Comparison of ENCODE assay signal across 17 cellular contexts in the genomic region with DNA sequence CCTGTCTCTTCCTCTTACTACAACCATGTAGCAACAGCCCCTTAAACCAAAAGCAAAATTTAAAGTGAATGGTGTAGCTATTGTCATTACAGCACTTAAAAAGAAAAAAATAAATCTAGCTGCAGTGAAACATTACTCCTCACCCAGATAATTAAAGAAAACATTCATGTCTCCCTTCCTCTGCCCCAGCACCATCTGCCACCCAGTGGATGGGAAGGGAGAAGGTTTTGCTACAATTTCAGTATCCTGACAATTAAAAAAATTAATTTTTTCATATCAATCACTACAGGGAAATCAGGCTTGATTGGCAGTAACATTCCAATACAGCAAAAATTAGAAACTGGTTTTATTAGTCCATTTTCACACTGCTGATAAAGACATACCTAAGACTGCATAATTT.
DNase-seq lines count a peak whose midpoint lies in the region; ATAC-seq, FAIRE-seq and TF ChIP-seq lines count a peak whose summit lies in the region.
"Had no signal": no experiment of that assay in that cellular context is flagged by ENCODE, and none has a peak within 500 bp of the region (broad histone marks: within the 10 kb centered on the region; RNA-seq: fewer than 3 reads in every experiment).

No MANE protein-coding gene starts in this region.

- no peak overlapping the region for H3K4me2 ChIP-seq in HepG2 (ENCODE audit: low read depth, low read length)

- H3K36me3 ChIP-seq in HepG2 (replicated peaks in 1 of 2; ENCODE audit: control insufficient read depth in 1 of 2, insufficient read depth in 2 of 2, low read length in 2 of 2) = no peaks in the 10 kb centered on the region
- no peaks in the 10 kb centered on the region for H3K36me3 ChIP-seq in right lobe of liver
- H3K36me3 ChIP-seq: left ventricle myocardium inferior had no signal

- DNase-seq in HepG2 (ENCODE audit: low spot score) (peak; percentile 1), right lobe of liver (no peak), NCI-H69 (lab: John Stamatoyannopoulos, UW) (peak; percentile 58), epithelial cell of esophagus (ENCODE audit: low read depth) (no peak), RPMI8226 (no peak), NOMO-1 treated with DMSO at 0.1 percent for 48 hours (lab: John Stamatoyannopoulos, UW; ENCODE audit: unreplicated experiment) (no peak)
- DNase-seq: activated CD4-positive, CD25-positive, alpha-beta regulatory T cell treated with anti-CD3 and anti-CD28 coated beads, Interleukin-2, amount 50 U/mL, for 72 hours; activated naive CD4-positive, alpha-beta T cell treated with anti-CD3 and anti-CD28 coated beads, Interleukin-2, amount 10 ng/mL, durations not matched to agents 7 days and 5 days; body of pancreas; dorsolateral prefrontal cortex; left ventricle myocardium inferior; NCI-H146; NCI-H526; SHP77; stimulated activated naive CD8-positive, alpha-beta T cell treated with anti-CD3 and anti-CD28 coated beads, Interleukin-15, Interleukin-2, amounts not matched to agents 100 U/mL and 50 U/mL, for 24 hours had no signal

- in situ Hi-C loops in HepG2 (cut with HindIII; ENCODE audit: extremely low pct_ligation_motif_present, low pct_unique_long_range_greater_than_20kb) = no loop called here

- no peak overlapping the region for H2AFZ ChIP-seq in HepG2 (ENCODE audit: low read length)

- TF ChIP-seq RAD21 in HepG2 (CRISPR knock-in tag; IDR thresholded peaks at IDR 0.05) = no peak

- TF ChIP-seq CTCF in HepG2 (CRISPR knock-in tag; IDR thresholded peaks at IDR 0.05) (no peak), right lobe of liver (IDR thresholded peaks at IDR 0.05) (no peak), epithelial cell of esophagus (IDR thresholded peaks at IDR 0.05; ENCODE audit: insufficient read depth, low read depth, low read length, missing control alignments) (peak; percentile 31)

- no peak overlapping the region for H3K9ac ChIP-seq in HepG2 (ENCODE audit: insufficient read depth, low read depth, low read length)

- no TSS peak for BruUV-seq in HepG2 (replicated peaks; lab: Mats Ljungman, UMichigan)

- POLR2A ChIA-PET in HepG2 (lab: Yijun Ruan, JAX) = no interaction called here

- FAIRE-seq in HepG2 (lab: Jason Lieb, UNC) = no peak

- H3K27ac ChIP-seq in HepG2 (ENCODE audit: extremely low read length, insufficient read depth, low read length) (no peak overlapping the region), right lobe of liver (no peak overlapping the region)
- H3K27ac ChIP-seq: body of pancreas, dorsolateral prefrontal cortex, left ventricle myocardium inferior had no signal

- no peaks in the 10 kb centered on the region for H3K79me2 ChIP-seq in HepG2 (ENCODE audit: insufficient read depth, low read length)

- CTCF ChIA-PET in HepG2 (lab: Yijun Ruan, JAX; ENCODE audit: low intra/inter-chr PET ratio, low total read pairs) = no interaction called here

- no peaks in the 10 kb centered on the region; a peak in 1 of 5 replicates for H3K27me3 ChIP-seq in HepG2 (ENCODE audit: control insufficient read depth in 1 of 2, insufficient read depth in 2 of 2, low read length in 2 of 2)
- H3K27me3 ChIP-seq in right lobe of liver = no peaks in the 10 kb centered on the region
- H3K27me3 ChIP-seq: body of pancreas had no signal

- H3K4me3 ChIP-seq in HepG2 (replicated peaks in 1 of 3; ENCODE audit: insufficient read depth in 1 of 3, low read depth in 2 of 3, low read length in 3 of 3) (no peak overlapping the region), right lobe of liver (no peak overlapping the region), epithelial cell of esophagus (ENCODE audit: low read length) (no peak overlapping the region)
- H3K4me3 ChIP-seq: body of pancreas, dorsolateral prefrontal cortex, left ventricle myocardium inferior had no signal

- H4K20me1 ChIP-seq in HepG2 (ENCODE audit: insufficient read depth, low read length) = no peaks in the 10 kb centered on the region

- TF ChIP-seq POLR2A in HepG2 (IDR thresholded peaks at IDR 0.05; ENCODE audit: insufficient read depth in 1 of 2, low read depth in 2 of 2, low read length in 2 of 2) (no peak), right lobe of liver (IDR thresholded peaks at IDR 0.05) (no peak)

- H3K4me1 ChIP-seq in HepG2 (ENCODE audit: insufficient read depth, low read length) = no peaks in the 10 kb centered on the region
- no peaks in the 10 kb centered on the region for H3K4me1 ChIP-seq in right lobe of liver
- H3K4me1 ChIP-seq: body of pancreas, left ventricle myocardium inferior had no signal

- ATAC-seq in HepG2 (no peak), right lobe of liver (no peak), GM18498 (IDR thresholded peaks at IDR 0.05; ENCODE audit: unreplicated experiment) (no peak), GM21515 (IDR thresholded peaks at IDR 0.05; ENCODE audit: unreplicated experiment) (no peak)
- ATAC-seq: body of pancreas; stimulated activated naive CD8-positive, alpha-beta T cell treated with anti-CD3 and anti-CD28 coated beads, Interleukin-15, Interleukin-2, amounts not matched to agents 100 U/mL and 50 U/mL, for 24 hours had no signal

- H3K9me3 ChIP-seq in HepG2 (ENCODE audit: low read length) = no peaks in the 10 kb centered on the region
- no peaks in the 10 kb centered on the region for H3K9me3 ChIP-seq in right lobe of liver
- H3K9me3 ChIP-seq: body of pancreas, left ventricle myocardium inferior had no signal

- TF ChIP-seq EP300 in HepG2 (IDR thresholded peaks at IDR 0.05; ENCODE audit: low read depth in 2 of 2, low read length in 2 of 2) (no peak), HepG2 (CRISPR knock-in tag; IDR thresholded peaks at IDR 0.05; ENCODE audit: borderline replicate concordance) (no peak)

- intact Hi-C loops in HepG2 (cut with micrococcal nuclease; ENCODE audit: unreplicated experiment) (loop anchor here (5.0 kb wide), 1 partner anchor 119 kb away; no protein-coding TSS in a partner anchor), right lobe of liver (cut with DNase I) (no loop called here)

TF ChIP-seq in HepG2, 621 proteins besides CTCF, POLR2A, EP300 and RAD21:
- TF ChIP-seq SAP130 (CRISPR knock-in tag; IDR thresholded peaks at IDR 0.05; ENCODE audit: low read depth) (no peak), HCFC1 (IDR thresholded peaks at IDR 0.05; ENCODE audit: low read depth, low read length) (no peak), FLYWCH1 (CRISPR knock-in tag; IDR thresholded peaks at IDR 0.05) (no peak), GZF1 (CRISPR knock-in tag; IDR thresholded peaks at IDR 0.05) (no peak), KLF6 (CRISPR knock-in tag; IDR thresholded peaks at IDR 0.05) (no peak), MAX (IDR thresholded peaks at IDR 0.05) (no peak), ZNF343 (CRISPR knock-in tag; IDR thresholded peaks at IDR 0.05) (no peak)
- TF ChIP-seq, protein P1, sequence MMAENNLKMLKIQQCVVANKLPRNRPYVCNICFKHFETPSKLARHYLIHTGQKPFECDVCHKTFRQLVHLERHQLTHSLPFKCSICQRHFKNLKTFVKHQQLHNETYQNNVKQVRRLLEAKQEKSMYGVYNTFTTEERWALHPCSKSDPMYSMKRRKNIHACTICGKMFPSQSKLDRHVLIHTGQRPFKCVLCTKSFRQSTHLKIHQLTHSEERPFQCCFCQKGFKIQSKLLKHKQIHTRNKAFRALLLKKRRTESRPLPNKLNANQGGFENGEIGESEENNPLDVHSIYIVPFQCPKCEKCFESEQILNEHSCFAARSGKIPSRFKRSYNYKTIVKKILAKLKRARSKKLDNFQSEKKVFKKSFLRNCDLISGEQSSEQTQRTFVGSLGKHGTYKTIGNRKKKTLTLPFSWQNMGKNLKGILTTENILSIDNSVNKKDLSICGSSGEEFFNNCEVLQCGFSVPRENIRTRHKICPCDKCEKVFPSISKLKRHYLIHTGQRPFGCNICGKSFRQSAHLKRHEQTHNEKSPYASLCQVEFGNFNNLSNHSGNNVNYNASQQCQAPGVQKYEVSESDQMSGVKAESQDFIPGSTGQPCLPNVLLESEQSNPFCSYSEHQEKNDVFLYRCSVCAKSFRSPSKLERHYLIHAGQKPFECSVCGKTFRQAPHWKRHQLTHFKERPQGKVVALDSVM (CRISPR knock-in tag; IDR thresholded peaks at IDR 0.05) = no peak

Comparison
In these comparisons a context has a peak if more than half of its experiments do, and no peak if none do; other contexts are left out.
1. DNase-seq: peak in HepG2 (single experiment) and NCI-H69 (single experiment); none in right lobe of liver (0 of 3), epithelial cell of esophagus (single experiment), RPMI8226 (single experiment) and NOMO-1 treated with DMSO at 0.1 percent for 48 hours (single experiment).